ENCODE assay signal across 17 cellular contexts in genomic region chrX:46477435-46477834, GRCh38.
"Had no signal": no experiment of that assay in that cellular context is flagged by ENCODE, and none has a peak within 500 bp of the region (broad histone marks: within the 10 kb centered on the region; RNA-seq: fewer than 3 reads in every experiment).

No MANE protein-coding gene starts in this region.

- H3K27ac Mint-ChIP-seq: activated CD4-positive, alpha-beta memory T cell treated with anti-CD3 and anti-CD28 coated beads, Interleukin-2, amount 10 ng/mL, durations not matched to agents 7 days and 5 days; activated T-cell treated with anti-CD3 and anti-CD28 coated beads, Interleukin-2, amount 50 U/mL, for 72 hours; endodermal cell; stimulated activated memory B cell treated with anti-CD40 and anti-IgM and Interleukin-4, amounts not matched to agents 10 μg/mL and 1 μg/mL and 100 μg/mL, for 72 hours; T-helper 2 cell treated with Interferon-gamma antibody and Interleukin-4, amounts not matched to agents 5 μg/mL and 100 μg/mL, for 36 hours had no signal

- H3K9me3 ChIP-seq: pancreas, transverse colon had no signal

- DNase-seq: activated CD4-positive, alpha-beta memory T cell treated with anti-CD3 and anti-CD28 coated beads, Interleukin-2, amount 10 ng/mL, durations not matched to agents 7 days and 5 days; activated CD4-positive, CD25-positive, alpha-beta regulatory T cell treated with anti-CD3 and anti-CD28 coated beads, Interleukin-2, amount 50 U/mL, for 72 hours; activated naive CD4-positive, alpha-beta T cell; activated T-cell treated with anti-CD3 and anti-CD28 coated beads, Interleukin-2, amount 50 U/mL, for 72 hours; central memory CD4-positive, alpha-beta T cell; endodermal cell; kidney; pancreas; spleen; stimulated activated CD4-positive, alpha-beta T cell treated with anti-CD3 and anti-CD28 coated beads, Interleukin-1b, Interleukin-23, amount 100 ng/mL, for 48 hours; SW 1271; transverse colon had no signal

- H3K4me1 ChIP-seq: pancreas, right atrium auricular region, spleen, transverse colon had no signal

- H3K27me3 ChIP-seq: pancreas, right atrium auricular region, spleen, transverse colon had no signal

- H3K27ac ChIP-seq: pancreas, right atrium auricular region, spleen, transverse colon had no signal

- ATAC-seq: activated T-cell treated with anti-CD3 and anti-CD28 coated beads, Interleukin-2, amount 50 U/mL, for 72 hours; esophagus mucosa; pancreas; stimulated activated memory B cell treated with anti-CD40 and anti-IgM and Interleukin-4, amounts not matched to agents 10 μg/mL and 1 μg/mL and 100 μg/mL, for 72 hours had no signal

- H3K36me3 ChIP-seq: pancreas had no signal

- H3K4me3 Mint-ChIP-seq: activated CD4-positive, alpha-beta memory T cell treated with anti-CD3 and anti-CD28 coated beads, Interleukin-2, amount 10 ng/mL, durations not matched to agents 7 days and 5 days; activated T-cell treated with anti-CD3 and anti-CD28 coated beads, Interleukin-2, amount 50 U/mL, for 72 hours; endodermal cell; neural crest cell; stimulated activated memory B cell treated with anti-CD40 and anti-IgM and Interleukin-4, amounts not matched to agents 10 μg/mL and 1 μg/mL and 100 μg/mL, for 72 hours; T-helper 2 cell treated with Interferon-gamma antibody and Interleukin-4, amounts not matched to agents 5 μg/mL and 100 μg/mL, for 36 hours had no signal

- H3K27me3 Mint-ChIP-seq: activated CD4-positive, alpha-beta memory T cell treated with anti-CD3 and anti-CD28 coated beads, Interleukin-2, amount 10 ng/mL, durations not matched to agents 7 days and 5 days; stimulated activated memory B cell treated with anti-CD40 and anti-IgM and Interleukin-4, amounts not matched to agents 10 μg/mL and 1 μg/mL and 100 μg/mL, for 72 hours had no signal

- H3K4me1 Mint-ChIP-seq: activated CD4-positive, alpha-beta memory T cell treated with anti-CD3 and anti-CD28 coated beads, Interleukin-2, amount 10 ng/mL, durations not matched to agents 7 days and 5 days; endodermal cell; neural crest cell; stimulated activated memory B cell treated with anti-CD40 and anti-IgM and Interleukin-4, amounts not matched to agents 10 μg/mL and 1 μg/mL and 100 μg/mL, for 72 hours had no signal

- H3K4me3 ChIP-seq: pancreas, right atrium auricular region, spleen, transverse colon had no signal
